10 cellular contexts compared by ENCODE assay signal in genomic region chr18:46313521-46313920, GRCh38.
"Had no signal": no experiment of that assay in that cellular context is flagged by ENCODE, and none has a peak within 500 bp of the region (broad histone marks: within the 10 kb centered on the region; RNA-seq: fewer than 3 reads in every experiment).

No MANE protein-coding gene starts in this region.

- H3K4me3 Mint-ChIP-seq: HFFc6 had no signal

- FAIRE-seq: HepG2, K562 had no signal

- H3K4me1 ChIP-seq: HAP-1 had no signal

- H3K27ac Mint-ChIP-seq: HFFc6 had no signal

- H2AFZ ChIP-seq: GM23248 had no signal

- DNase-seq: GM23248, GOT3, H7, HFFc6, IMR-90, KG1 had no signal

- H3K36me3 ChIP-seq: HAP-1 had no signal

- H3K9ac ChIP-seq: GM23248 had no signal

- H3K9me3 ChIP-seq: HAP-1 had no signal

- H3K4me3 ChIP-seq: GM23248, HAP-1, K562 had no signal

- H3K9me3 Mint-ChIP-seq: HFFc6 had no signal

- H3K27ac ChIP-seq: GM23248, HL-60 had no signal
